8 cellular contexts compared by ENCODE assay signal in genomic region chr1:161119017-161119378, GRCh38. TPM values are rescaled to one million over a fixed set of nuclear protein-coding genes. Genes with fewer than 3 reads are reported as not detected.
DNase-seq lines count a peak whose midpoint lies in the region; ATAC-seq lines count a peak whose summit lies in the region.

No MANE protein-coding gene starts in this region.

- DNase-seq in activated CD8-positive, alpha-beta memory T cell treated with anti-CD3 and anti-CD28 coated beads, Interleukin-2, amount 10 ng/mL, durations not matched to agents 7 days and 5 days, result no peak
- DNase-seq in activated CD8-positive, alpha-beta memory T cell treated with anti-CD3 and anti-CD28 coated beads, Interleukin-2, amount 50 U/mL, for 4 hours, result no peak
- no peak for DNase-seq in activated naive CD8-positive, alpha-beta T cell treated with anti-CD3 and anti-CD28 coated beads, Interleukin-2, amount 10 ng/mL, durations not matched to agents 7 days and 5 days
- DNase-seq in stimulated activated naive B cell treated with anti-CD40 and anti-IgM and Interleukin-4, amounts not matched to agents 10 μg/mL and 1 μg/mL and 100 μg/mL, for 72 hours, result no peak
- no peak for DNase-seq in GM19238 (ENCODE audit: insufficient read length, low spot score)
- no peak for DNase-seq in NCI-H2171 (lab: John Stamatoyannopoulos, UW)

- H3K9me3 ChIP-seq in iPS-18a (ENCODE audit: control insufficient read depth, low read depth, low read length), result no peaks in the 10 kb centered on the region

- no peak overlapping the region for H3K27ac ChIP-seq in iPS-18a (ENCODE audit: low read length)

- peaks cover 53% of the 10 kb centered on the region for H3K4me1 Mint-ChIP-seq in activated CD8-positive, alpha-beta memory T cell treated with anti-CD3 and anti-CD28 coated beads, Interleukin-2, amount 10 ng/mL, durations not matched to agents 7 days and 5 days
- H3K4me1 Mint-ChIP-seq in activated naive CD8-positive, alpha-beta T cell treated with anti-CD3 and anti-CD28 coated beads, Interleukin-2, amount 10 ng/mL, durations not matched to agents 7 days and 5 days, result peaks cover 37% of the 10 kb centered on the region
- H3K4me1 Mint-ChIP-seq in stimulated activated naive B cell treated with anti-CD40 and anti-IgM and Interleukin-4, amounts not matched to agents 10 μg/mL and 1 μg/mL and 100 μg/mL, for 72 hours, result peaks cover 40 to 81% of the 10 kb centered on the region in 2 donors

- H3K36me3 Mint-ChIP-seq in activated CD8-positive, alpha-beta memory T cell treated with anti-CD3 and anti-CD28 coated beads, Interleukin-2, amount 10 ng/mL, durations not matched to agents 7 days and 5 days, result peaks cover 38% of the 10 kb centered on the region
- peaks cover 26% of the 10 kb centered on the region for H3K36me3 Mint-ChIP-seq in activated naive CD8-positive, alpha-beta T cell treated with anti-CD3 and anti-CD28 coated beads, Interleukin-2, amount 10 ng/mL, durations not matched to agents 7 days and 5 days
- peaks cover 32 to 59% of the 10 kb centered on the region in 2 donors for H3K36me3 Mint-ChIP-seq in stimulated activated naive B cell treated with anti-CD40 and anti-IgM and Interleukin-4, amounts not matched to agents 10 μg/mL and 1 μg/mL and 100 μg/mL, for 72 hours

- ATAC-seq in activated CD8-positive, alpha-beta memory T cell treated with anti-CD3 and anti-CD28 coated beads, Interleukin-2, amount 10 ng/mL, durations not matched to agents 7 days and 5 days, result no peak
- no peak for ATAC-seq in activated naive CD8-positive, alpha-beta T cell treated with anti-CD3 and anti-CD28 coated beads, Interleukin-2, amount 10 ng/mL, durations not matched to agents 7 days and 5 days (ENCODE audit: low read depth)
- ATAC-seq in stimulated activated naive B cell treated with anti-CD40 and anti-IgM and Interleukin-4, amounts not matched to agents 10 μg/mL and 1 μg/mL and 100 μg/mL, for 72 hours (replicated peaks), result no peak
- ATAC-seq in GM21515 (IDR thresholded peaks at IDR 0.05; ENCODE audit: unreplicated experiment), result no peak

- no peaks in the 10 kb centered on the region for H3K27me3 ChIP-seq in iPS-18a (ENCODE audit: control insufficient read depth, insufficient read depth, low read length)

- H3K27me3 Mint-ChIP-seq in activated CD8-positive, alpha-beta memory T cell treated with anti-CD3 and anti-CD28 coated beads, Interleukin-2, amount 10 ng/mL, durations not matched to agents 7 days and 5 days, result no peaks in the 10 kb centered on the region
- no peaks in the 10 kb centered on the region for H3K27me3 Mint-ChIP-seq in activated naive CD8-positive, alpha-beta T cell treated with anti-CD3 and anti-CD28 coated beads, Interleukin-2, amount 10 ng/mL, durations not matched to agents 7 days and 5 days
- H3K27me3 Mint-ChIP-seq in stimulated activated naive B cell treated with anti-CD40 and anti-IgM and Interleukin-4, amounts not matched to agents 10 μg/mL and 1 μg/mL and 100 μg/mL, for 72 hours, result no peaks in the 10 kb centered on the region

- CTCF ChIA-PET in activated CD8-positive, alpha-beta memory T cell treated with anti-CD3 and anti-CD28 coated beads, Interleukin-2, amount 10 ng/mL, durations not matched to agents 7 days and 5 days (lab: Charles Lee), result interaction anchor here (1.2 to 2.1 kb wide), 3 partner anchors 14 to 39 kb away, joined by 3 to 9 read pairs (median 5); partner anchors contain the start of genes DEDD and KLHDC9

- peak overlapping the region; percentile 93 for H3K4me3 Mint-ChIP-seq in activated CD8-positive, alpha-beta memory T cell treated with anti-CD3 and anti-CD28 coated beads, Interleukin-2, amount 10 ng/mL, durations not matched to agents 7 days and 5 days
- H3K4me3 Mint-ChIP-seq in activated naive CD8-positive, alpha-beta T cell treated with anti-CD3 and anti-CD28 coated beads, Interleukin-2, amount 10 ng/mL, durations not matched to agents 7 days and 5 days, result peak overlapping the region; percentile 94
- H3K4me3 Mint-ChIP-seq in stimulated activated naive B cell treated with anti-CD40 and anti-IgM and Interleukin-4, amounts not matched to agents 10 μg/mL and 1 μg/mL and 100 μg/mL, for 72 hours, result peak overlapping the region; percentile 95 to 98

- peaks cover 37% of the 10 kb centered on the region for H3K36me3 ChIP-seq in iPS-18a (ENCODE audit: control insufficient read depth, low read depth, low read length)

- POLR2A ChIA-PET in activated naive CD8-positive, alpha-beta T cell treated with anti-CD3 and anti-CD28 coated beads, Interleukin-2, amount 10 ng/mL, durations not matched to agents 7 days and 5 days (lab: Charles Lee), result interaction anchor here (1.3 to 2.5 kb wide), 3 partner anchors 20 to 51 kb away, joined by 4 to 16 read pairs (median 14); partner anchors contain the start of gene KLHDC9

- peak overlapping the region; percentile 54 for H3K9ac ChIP-seq in iPS-18a (ENCODE audit: low read length)

- peak overlapping the region; percentile 80 for H3K4me3 ChIP-seq in iPS-18a (ENCODE audit: low read length)

- H3K27ac Mint-ChIP-seq in activated CD8-positive, alpha-beta memory T cell treated with anti-CD3 and anti-CD28 coated beads, Interleukin-2, amount 10 ng/mL, durations not matched to agents 7 days and 5 days, result peak overlapping the region; percentile 96
- peak overlapping the region; percentile 89 for H3K27ac Mint-ChIP-seq in activated naive CD8-positive, alpha-beta T cell treated with anti-CD3 and anti-CD28 coated beads, Interleukin-2, amount 10 ng/mL, durations not matched to agents 7 days and 5 days
- peak overlapping the region; percentile 95 for H3K27ac Mint-ChIP-seq in stimulated activated naive B cell treated with anti-CD40 and anti-IgM and Interleukin-4, amounts not matched to agents 10 μg/mL and 1 μg/mL and 100 μg/mL, for 72 hours

- peaks cover 11% of the 10 kb centered on the region for H3K4me1 ChIP-seq in iPS-18a (ENCODE audit: control insufficient read depth, low read depth, low read length)

- no peaks in the 10 kb centered on the region for H3K9me3 Mint-ChIP-seq in activated CD8-positive, alpha-beta memory T cell treated with anti-CD3 and anti-CD28 coated beads, Interleukin-2, amount 10 ng/mL, durations not matched to agents 7 days and 5 days (ENCODE audit: low read depth)
- H3K9me3 Mint-ChIP-seq in activated naive CD8-positive, alpha-beta T cell treated with anti-CD3 and anti-CD28 coated beads, Interleukin-2, amount 10 ng/mL, durations not matched to agents 7 days and 5 days, result no peaks in the 10 kb centered on the region
- H3K9me3 Mint-ChIP-seq in stimulated activated naive B cell treated with anti-CD40 and anti-IgM and Interleukin-4, amounts not matched to agents 10 μg/mL and 1 μg/mL and 100 μg/mL, for 72 hours, result no peaks in the 10 kb centered on the region

RNA-seq across cellular contexts. Expression of gene NIT1, which starts 1.1 kb away (rescaled TPM):
- 10 to 100 TPM; 36.4 to 40.9 TPM for total RNA-seq in activated CD8-positive, alpha-beta memory T cell treated with anti-CD3 and anti-CD28 coated beads, Interleukin-2, amount 10 ng/mL, durations not matched to agents 7 days and 5 days
- 10 to 100 TPM; 44.7 to 49.3 TPM for total RNA-seq in activated naive CD8-positive, alpha-beta T cell treated with anti-CD3 and anti-CD28 coated beads, Interleukin-2, amount 10 ng/mL, durations not matched to agents 7 days and 5 days

RNA-seq across cellular contexts. Expression of gene PFDN2, which starts 1.2 kb away (rescaled TPM):
- total RNA-seq in activated CD8-positive, alpha-beta memory T cell treated with anti-CD3 and anti-CD28 coated beads, Interleukin-2, amount 10 ng/mL, durations not matched to agents 7 days and 5 days, result 10 to 100 TPM; 82.8 to 98.5 TPM
- total RNA-seq in activated naive CD8-positive, alpha-beta T cell treated with anti-CD3 and anti-CD28 coated beads, Interleukin-2, amount 10 ng/mL, durations not matched to agents 7 days and 5 days, result 10 to 100 TPM; 54.1 to 62.3 TPM

RNA-seq across cellular contexts. Expression of gene DEDD, which starts 13.5 kb away (rescaled TPM):
- 10 to 100 TPM; 37.1 to 40.6 TPM for total RNA-seq in activated CD8-positive, alpha-beta memory T cell treated with anti-CD3 and anti-CD28 coated beads, Interleukin-2, amount 10 ng/mL, durations not matched to agents 7 days and 5 days
- total RNA-seq in activated naive CD8-positive, alpha-beta T cell treated with anti-CD3 and anti-CD28 coated beads, Interleukin-2, amount 10 ng/mL, durations not matched to agents 7 days and 5 days, result 10 to 100 TPM; 39.8 to 40.3 TPM

RNA-seq across cellular contexts. Expression of gene KLHDC9, which starts 20.8 kb away (rescaled TPM):
- total RNA-seq in activated CD8-positive, alpha-beta memory T cell treated with anti-CD3 and anti-CD28 coated beads, Interleukin-2, amount 10 ng/mL, durations not matched to agents 7 days and 5 days, result under 1 TPM; 0.52 to 0.85 TPM
- total RNA-seq in activated naive CD8-positive, alpha-beta T cell treated with anti-CD3 and anti-CD28 coated beads, Interleukin-2, amount 10 ng/mL, durations not matched to agents 7 days and 5 days, result 1 to 10 TPM; 1.2 TPM

RNA-seq across cellular contexts. Expression of gene NECTIN4, which starts 29.6 kb away (rescaled TPM):
- under 1 TPM; 0.12 TPM for total RNA-seq in activated CD8-positive, alpha-beta memory T cell treated with anti-CD3 and anti-CD28 coated beads, Interleukin-2, amount 10 ng/mL, durations not matched to agents 7 days and 5 days
- total RNA-seq in activated naive CD8-positive, alpha-beta T cell treated with anti-CD3 and anti-CD28 coated beads, Interleukin-2, amount 10 ng/mL, durations not matched to agents 7 days and 5 days, result not detected
